9 cellular contexts compared by ENCODE assay signal in genomic region chr5:75524071-75524470, GRCh38. TPM values are rescaled to one million over a fixed set of nuclear protein-coding genes. Genes with fewer than 3 reads are reported as not detected.
DNase-seq lines count a peak whose midpoint lies in the region; ATAC-seq and TF ChIP-seq lines count a peak whose summit lies in the region.
"Had no signal": no experiment of that assay in that cellular context is flagged by ENCODE, and none has a peak within 500 bp of the region (broad histone marks: within the 10 kb centered on the region; RNA-seq: fewer than 3 reads in every experiment).

No MANE protein-coding gene starts in this region.

- H3F3A ChIP-seq in SK-N-SH (replicated peaks; ENCODE audit: insufficient read depth): no peaks in the 10 kb centered on the region

- TF ChIP-seq EP300 in SK-N-SH (IDR thresholded peaks at IDR 0.05; ENCODE audit: borderline replicate concordance in 1 of 2, low read depth in 1 of 2, low read length in 1 of 2): no peak

- peak; percentile 70 for ATAC-seq in GM18520 (IDR thresholded peaks at IDR 0.05; ENCODE audit: unreplicated experiment)
- peak; percentile 81 for ATAC-seq in GM21619 (IDR thresholded peaks at IDR 0.05; ENCODE audit: unreplicated experiment)
- peak; percentile 87 for ATAC-seq in HG03520 (IDR thresholded peaks at IDR 0.05; ENCODE audit: unreplicated experiment)

- TF ChIP-seq CTCF in SK-N-SH (IDR thresholded peaks at IDR 0.05): no peak
- no peak for TF ChIP-seq CTCF in adrenal gland (IDR thresholded peaks at IDR 0.05)

- no peaks in the 10 kb centered on the region for H3K9me2 ChIP-seq in SK-N-SH

- H3K79me2 ChIP-seq in SK-N-SH (ENCODE audit: insufficient read depth): peaks cover 97% of the 10 kb centered on the region

- H3K9me3 ChIP-seq in SK-N-SH: 0 out of 2 replicates have a peak, but pooled peaks cover 7% of the 10 kb centered on the region
- H3K9me3 ChIP-seq in adrenal gland (replicated peaks in 1 of 3): peaks cover 0 to 16% (median 8%) of the 10 kb centered on the region in 3 donors

- no peaks in the 10 kb centered on the region; a peak in 1 of 4 replicates for H3K4me1 ChIP-seq in SK-N-SH (ENCODE audit: control insufficient read depth in 1 of 2, insufficient read depth in 2 of 2, low read depth in 1 of 2, low read length in 1 of 2)
- H3K4me1 ChIP-seq in adrenal gland (replicated peaks in 1 of 2): peaks cover 0 to 12% of the 10 kb centered on the region in 2 donors

- H3K4me3 ChIP-seq in SK-N-SH (ENCODE audit: low read depth in 2 of 2, low read length in 1 of 2) (no peak overlapping the region), adrenal gland (no peak overlapping the region)

- WGBS in SK-N-SH (ENCODE audit: low lambda C conversion rate): 93% methylated on average over 3 of the region's 3 CpGs
- 69 to 83% (median 79%) methylated on average over 3 of the region's 3 CpGs for WGBS in adrenal gland, 4 donors

- H3K36me3 ChIP-seq in SK-N-SH (replicated peaks in 1 of 2; ENCODE audit: control insufficient read depth in 1 of 2, insufficient read depth in 2 of 2, low read length in 1 of 2): peaks cover 0 to 27% of the 10 kb centered on the region in 2 experiments
- no peaks in the 10 kb centered on the region for H3K36me3 ChIP-seq in adrenal gland (replicated peaks in 1 of 2)

- H3K27ac ChIP-seq in SK-N-SH (ENCODE audit: low read depth in 2 of 2, low read length in 1 of 2) (no peak overlapping the region), adrenal gland (no peak overlapping the region)

- DNase-seq in iris pigment epithelial cell (ENCODE audit: low read depth): peak; percentile 4
- no peak for DNase-seq in SK-N-SH
- DNase-seq in A172 (ENCODE audit: low spot score): no peak
- no peak for DNase-seq in adrenal gland
- DNase-seq in foreskin melanocyte: no peak
- DNase-seq: retina had no signal

- intact Hi-C loops in adrenal gland (cut with DNase I): no loop called here

- POLR2A ChIA-PET in SK-N-SH (lab: Yijun Ruan, JAX): no interaction called here

- H4K20me1 ChIP-seq in SK-N-SH (ENCODE audit: insufficient read depth): peaks cover 5% of the 10 kb centered on the region

- no peak overlapping the region for H3K9ac ChIP-seq in SK-N-SH

- H3K4me2 ChIP-seq in SK-N-SH: no peak overlapping the region

- CTCF ChIA-PET in SK-N-SH (lab: Yijun Ruan, JAX): no interaction called here

- H3K27me3 ChIP-seq in SK-N-SH (ENCODE audit: insufficient read depth) (no peaks in the 10 kb centered on the region), adrenal gland (no peaks in the 10 kb centered on the region)

- no peak overlapping the region for H2AFZ ChIP-seq in SK-N-SH (ENCODE audit: low read depth)

- no peak for TF ChIP-seq POLR2A in adrenal gland (IDR thresholded peaks at IDR 0.05)

- TF ChIP-seq RAD21 in SK-N-SH (IDR thresholded peaks at IDR 0.05; ENCODE audit: low read length): no peak

TF ChIP-seq in SK-N-SH, 30 proteins besides CTCF, POLR2A, EP300 and RAD21:
- TF ChIP-seq GATA2 (CRISPR knock-in tag; IDR thresholded peaks at IDR 0.05) (no peak), GABPA (IDR thresholded peaks at IDR 0.05; ENCODE audit: low read depth) (no peak), MXI1 (IDR thresholded peaks at IDR 0.05; ENCODE audit: low read depth, low read length) (no peak), RXRA (IDR thresholded peaks at IDR 0.05; ENCODE audit: borderline replicate concordance, low read depth) (no peak), RCOR1 (IDR thresholded peaks at IDR 0.05; ENCODE audit: low read length) (no peak), MAX (IDR thresholded peaks at IDR 0.05; ENCODE audit: low read depth) (no peak), POLR2AphosphoS5 (IDR thresholded peaks at IDR 0.05; ENCODE audit: low read depth, low read length) (no peak), YY1 (IDR thresholded peaks at IDR 0.05; ENCODE audit: low read depth) (no peak), TEAD4 (IDR thresholded peaks at IDR 0.05; ENCODE audit: borderline replicate concordance, insufficient read depth) (no peak)

RNA-seq across cellular contexts. Expression of gene POLK, which starts 12.4 kb away (rescaled TPM):
- polyA plus RNA-seq in SK-N-SH (2012; rRNA removed) (5.5 and 8.2 TPM in 2 replicates), adrenal gland (10 to 100 TPM in 2 of 3 donors, 1 to 10 TPM in 1; 6.9 to 40.0 (median 10.7) TPM)
- polyA plus RNA-seq in SK-N-SH (2012; cell fraction: cytosol; rRNA removed): 7.7 and 9.5 TPM in 2 replicates
- polyA plus RNA-seq in SK-N-SH (2012; cell fraction: nucleus; rRNA removed): 8.8 and 15.0 TPM in 2 replicates
- total RNA-seq in A172 (2014; rRNA removed; shearing (Covaris generic)): 36.1 and 36.7 TPM in 2 replicates
- total RNA-seq in adrenal gland: 10 to 100 TPM; 16.7 to 63.6 (median 36.5) TPM

RNA-seq across cellular contexts. Expression of gene CERT1, which starts 12.6 kb away (rescaled TPM):
- polyA plus RNA-seq in SK-N-SH (2012; rRNA removed) (4.5 and 5.3 TPM in 2 replicates), adrenal gland (10 to 100 TPM in 2 of 3 donors, 1 to 10 TPM in 1; 5.7 to 66.6 (median 13.2) TPM)
- 6.6 and 7.3 TPM in 2 replicates for polyA plus RNA-seq in SK-N-SH (2012; cell fraction: cytosol; rRNA removed)
- 4.2 and 5.1 TPM in 2 replicates for polyA plus RNA-seq in SK-N-SH (2012; cell fraction: nucleus; rRNA removed)
- 16.2 and 17.6 TPM in 2 replicates for total RNA-seq in A172 (2014; rRNA removed; shearing (Covaris generic))
- total RNA-seq in adrenal gland: 10 to 100 TPM; 30.6 to 67.6 (median 50.4) TPM
